1 cellular context compared by ENCODE assay signal in the genomic region with DNA sequence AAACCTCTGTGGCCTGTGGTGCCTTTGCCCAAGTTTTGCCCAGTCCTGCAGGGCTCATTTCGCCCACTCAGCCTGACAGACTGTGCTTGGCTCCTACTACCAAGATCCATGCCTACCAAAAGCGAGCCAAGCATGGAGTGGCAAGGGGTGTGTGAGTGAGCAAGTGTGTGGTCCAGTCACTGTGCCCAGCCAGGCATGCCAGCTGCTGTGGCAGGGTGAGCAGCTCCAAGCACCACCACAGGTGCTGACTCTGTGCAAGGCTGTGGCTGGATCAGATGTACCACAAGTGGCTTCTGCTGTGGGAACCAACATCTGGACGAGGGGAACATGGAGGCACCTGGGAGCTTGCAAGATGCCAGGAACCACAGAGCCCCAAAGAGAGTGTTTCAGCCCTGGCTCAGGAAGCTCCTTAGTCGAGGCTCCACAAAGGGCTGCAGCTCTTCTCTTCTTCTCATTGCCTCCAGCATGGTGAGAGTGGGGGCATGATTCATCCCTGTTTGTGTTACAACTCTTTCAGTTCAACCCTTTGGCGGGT.
TF ChIP-seq lines count a peak whose summit lies in the region.

No MANE protein-coding gene starts in this region.

TF ChIP-seq in H1, 55 proteins besides CTCF, POLR2A, EP300 and RAD21:
- TF ChIP-seq MAFK (IDR thresholded peaks at IDR 0.05; ENCODE audit: low read depth, low read length) (no peak), EZH2 (IDR thresholded peaks at IDR 0.05; ENCODE audit: low read depth, low read length, severe bottlenecking) (no peak), GABPA (IDR thresholded peaks at IDR 0.05; ENCODE audit: borderline replicate concordance, insufficient read depth, low read length) (no peak), CHD2 (IDR thresholded peaks at IDR 0.05; ENCODE audit: low read length) (no peak), TBP (IDR thresholded peaks at IDR 0.05; ENCODE audit: low read depth, low read length) (no peak), FOSL1 (IDR thresholded peaks at IDR 0.05; ENCODE audit: insufficient read depth, low read depth, low read length) (no peak), KDM4A (IDR thresholded peaks at IDR 0.05; ENCODE audit: low read depth, low read length, severe bottlenecking) (no peak), NANOG (IDR thresholded peaks at IDR 0.05; ENCODE audit: insufficient read depth, low read depth, low read length, poor library complexity, severe bottlenecking) (no peak), BACH1 (IDR thresholded peaks at IDR 0.05; ENCODE audit: low read length) (no peak), SIRT6 (IDR thresholded peaks at IDR 0.05; ENCODE audit: low read length) (no peak), BRCA1 (IDR thresholded peaks at IDR 0.05; ENCODE audit: low read depth, low read length) (no peak), USF2 (IDR thresholded peaks at IDR 0.05; ENCODE audit: low read length) (no peak), HDAC6 (IDR thresholded peaks at IDR 0.05; ENCODE audit: low read depth, low read length) (no peak), RBBP5 (IDR thresholded peaks at IDR 0.05; ENCODE audit: borderline replicate concordance, low read depth, low read length) (no peak), TEAD4 (IDR thresholded peaks at IDR 0.05; ENCODE audit: low read depth, low read length) (no peak)
- TF ChIP-seq, protein P1, sequence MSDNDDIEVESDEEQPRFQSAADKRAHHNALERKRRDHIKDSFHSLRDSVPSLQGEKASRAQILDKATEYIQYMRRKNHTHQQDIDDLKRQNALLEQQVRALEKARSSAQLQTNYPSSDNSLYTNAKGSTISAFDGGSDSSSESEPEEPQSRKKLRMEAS (IDR thresholded peaks at IDR 0.05) = no peak
